10 cellular contexts compared by ENCODE assay signal in genomic region chr13:76019421-76020044, GRCh38.
DNase-seq lines count a peak whose midpoint lies in the region; ATAC-seq and TF ChIP-seq lines count a peak whose summit lies in the region.
"Had no signal": no experiment of that assay in that cellular context is flagged by ENCODE, and none has a peak within 500 bp of the region (broad histone marks: within the 10 kb centered on the region; RNA-seq: fewer than 3 reads in every experiment).

No MANE protein-coding gene starts in this region.

- no peak overlapping the region for H3K9ac ChIP-seq in iPS-20b (ENCODE audit: low read depth, low read length)

- H3K36me3 Mint-ChIP-seq in activated naive CD4-positive, alpha-beta T cell treated with anti-CD3 and anti-CD28 coated beads, Interleukin-2, amount 10 ng/mL, durations not matched to agents 7 days and 5 days = no peaks in the 10 kb centered on the region
- H3K36me3 Mint-ChIP-seq: activated naive CD4-positive, alpha-beta T cell treated with anti-CD3 and anti-CD28 coated beads, Interleukin-2, amount 50 U/mL, for 72 hours had no signal

- H3K9me3 Mint-ChIP-seq in activated naive CD4-positive, alpha-beta T cell treated with anti-CD3 and anti-CD28 coated beads, Interleukin-2, amount 10 ng/mL, durations not matched to agents 7 days and 5 days = no peaks in the 10 kb centered on the region
- H3K9me3 Mint-ChIP-seq: activated naive CD4-positive, alpha-beta T cell treated with anti-CD3 and anti-CD28 coated beads, Interleukin-2, amount 50 U/mL, for 72 hours had no signal

- in situ Hi-C loops in HAP-1 (cut with MboI; ENCODE audit: low sequenced_read_pairs) = loop anchor here (10.0 to 25.0 kb wide), 2 partner anchors 145 to 332 kb away; no protein-coding TSS in a partner anchor

- no peaks in the 10 kb centered on the region; the same call in 1 of the 2 replicates for H3K27me3 ChIP-seq in HAP-1 (ENCODE audit: low read depth)
- H3K27me3 ChIP-seq in iPS-20b (ENCODE audit: insufficient read depth, low read length) = no peaks in the 10 kb centered on the region
- H3K27me3 ChIP-seq: neutrophil had no signal

- H3K4me1 ChIP-seq in HAP-1 (no peaks in the 10 kb centered on the region), iPS-20b (ENCODE audit: insufficient read depth, low read length) (no peaks in the 10 kb centered on the region)

- TF ChIP-seq CTCF in AG09309 (IDR thresholded peaks at IDR 0.05; ENCODE audit: control insufficient read depth, insufficient read depth, low read depth, low read length, missing control alignments) (peak; percentile 7), VCaP (conservative IDR thresholded peaks at IDR 0.05) (peak; percentile 71), coronary artery (IDR thresholded peaks at IDR 0.05) (no peak)

- no peaks in the 10 kb centered on the region for H3K27me3 Mint-ChIP-seq in activated naive CD4-positive, alpha-beta T cell treated with anti-CD3 and anti-CD28 coated beads, Interleukin-2, amount 10 ng/mL, durations not matched to agents 7 days and 5 days

- no peaks in the 10 kb centered on the region for H3K36me3 ChIP-seq in HAP-1 (replicated peaks)
- H3K36me3 ChIP-seq in iPS-20b (ENCODE audit: insufficient read depth, low read depth, low read length) = no peaks in the 10 kb centered on the region
- H3K36me3 ChIP-seq: neutrophil had no signal

- no peak overlapping the region for H3K4me3 ChIP-seq in AG09309 (ENCODE audit: control insufficient read depth, low read depth, low read length)
- H3K4me3 ChIP-seq in HAP-1 = no peak overlapping the region
- H3K4me3 ChIP-seq in iPS-20b (ENCODE audit: low read length) = peak overlapping the region; percentile 24
- no peak overlapping the region for H3K4me3 ChIP-seq in coronary artery

- H3K27ac ChIP-seq in VCaP = no peak overlapping the region
- no peak overlapping the region for H3K27ac ChIP-seq in iPS-20b (ENCODE audit: low read length)
- H3K27ac ChIP-seq in coronary artery = no peak overlapping the region
- H3K27ac ChIP-seq: neutrophil had no signal

- no peak overlapping the region for H3K4me3 Mint-ChIP-seq in activated naive CD4-positive, alpha-beta T cell treated with anti-CD3 and anti-CD28 coated beads, Interleukin-2, amount 10 ng/mL, durations not matched to agents 7 days and 5 days

- ATAC-seq in GM19023 (IDR thresholded peaks at IDR 0.05; ENCODE audit: unreplicated experiment) = no peak

- CTCF ChIA-PET in activated naive CD4-positive, alpha-beta T cell treated with anti-CD3 and anti-CD28 coated beads, Interleukin-2, amount 10 ng/mL, durations not matched to agents 7 days and 5 days (lab: Charles Lee) = interaction anchor here (1.2 to 1.3 kb wide), 2 partner anchors 10 to 346 kb away, joined by 3 to 4 read pairs; no protein-coding TSS in a partner anchor

- no peak overlapping the region for H3K27ac Mint-ChIP-seq in activated naive CD4-positive, alpha-beta T cell treated with anti-CD3 and anti-CD28 coated beads, Interleukin-2, amount 10 ng/mL, durations not matched to agents 7 days and 5 days
- H3K27ac Mint-ChIP-seq: activated naive CD4-positive, alpha-beta T cell treated with anti-CD3 and anti-CD28 coated beads, Interleukin-2, amount 50 U/mL, for 72 hours had no signal

- H3K9me3 ChIP-seq in HAP-1 (no peaks in the 10 kb centered on the region), iPS-20b (ENCODE audit: insufficient read depth, low read depth, low read length) (no peaks in the 10 kb centered on the region)
- H3K9me3 ChIP-seq: neutrophil had no signal

- DNase-seq in AG09309 (ENCODE audit: low read depth) = no peak
- DNase-seq in HAP-1 (ENCODE audit: low spot score in 2 of 2) = peak; percentile 38 to 63
- DNase-seq in activated naive CD4-positive, alpha-beta T cell treated with anti-CD3 and anti-CD28 coated beads, Interleukin-2, amount 10 ng/mL, durations not matched to agents 7 days and 5 days = no peak
- DNase-seq in RKO (ENCODE audit: low spot score) = no peak
- DNase-seq in coronary artery (ENCODE audit: low spot score) = no peak

- H3K4me1 Mint-ChIP-seq in activated naive CD4-positive, alpha-beta T cell treated with anti-CD3 and anti-CD28 coated beads, Interleukin-2, amount 10 ng/mL, durations not matched to agents 7 days and 5 days = no peaks in the 10 kb centered on the region

Comparison
In these comparisons a context has a peak if more than half of its experiments do, and no peak if none do; other contexts are left out.
1. DNase-seq: peak in HAP-1 (2 of 2); none in AG09309 (single experiment), activated naive CD4-positive, alpha-beta T cell treated with anti-CD3 and anti-CD28 coated beads, Interleukin-2, amount 10 ng/mL, durations not matched to agents 7 days and 5 days (single experiment), RKO (single experiment) and coronary artery (single experiment).